ENCODE assay signal across 8 cellular contexts in the genomic region with DNA sequence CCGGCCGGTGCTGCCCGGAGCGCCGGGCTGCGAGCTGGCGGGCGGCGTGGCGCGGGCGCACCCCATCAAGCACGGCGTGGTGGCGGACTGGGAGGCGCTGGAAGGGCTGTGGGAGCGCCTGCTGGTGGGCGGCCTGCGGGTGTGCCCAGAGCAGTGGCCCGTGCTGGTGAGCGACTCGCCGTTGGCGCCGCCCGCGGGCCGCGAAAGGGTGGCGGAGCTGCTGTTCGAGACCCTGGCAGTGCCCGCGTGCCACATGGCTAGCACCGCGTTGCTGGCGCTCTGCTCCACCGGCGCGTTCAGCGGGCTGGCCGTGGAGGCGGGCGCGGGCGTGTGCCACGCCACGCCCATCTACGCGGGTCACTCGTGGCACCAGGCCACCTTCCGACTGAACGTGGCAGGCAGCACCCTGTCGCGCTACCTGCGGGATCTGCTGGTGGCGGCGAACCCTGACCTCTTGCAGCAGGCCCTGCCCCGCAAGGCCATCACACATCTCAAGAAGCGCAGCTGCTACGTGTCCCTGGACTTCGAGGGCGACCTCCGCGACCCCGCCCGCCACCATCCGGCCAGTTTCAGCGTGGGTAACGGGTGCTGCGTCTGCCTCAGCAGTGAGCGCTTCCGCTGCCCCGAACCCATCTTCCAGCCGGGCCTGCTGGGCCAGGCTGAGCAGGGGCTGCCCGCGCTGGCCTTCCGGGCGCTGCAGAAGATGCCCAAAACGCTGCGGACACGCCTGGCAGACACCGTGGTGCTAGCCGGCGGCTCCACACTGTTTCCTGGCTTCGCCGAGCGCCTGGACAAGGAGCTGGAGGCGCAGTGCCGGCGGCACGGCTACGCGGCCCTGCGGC. TPM values are rescaled to one million over a fixed set of nuclear protein-coding genes. Genes with fewer than 3 reads are reported as not detected.
DNase-seq lines count a peak whose midpoint lies in the region; ATAC-seq, FAIRE-seq and TF ChIP-seq lines count a peak whose summit lies in the region.

No MANE protein-coding gene starts in this region.

- no peak overlapping the region for H2BK120ac ChIP-seq in H1 (replicated peaks; ENCODE audit: low read depth, low read length)

- in situ Hi-C loops in G401 (cut with HindIII; ENCODE audit: low sequenced_read_pairs) (no loop called here), GM23248 (cut with MboI) (no loop called here)

- H3K9ac ChIP-seq in GM23248, result peak overlapping the region; percentile 52
- H3K9ac ChIP-seq in H1 (replicated peaks in 1 of 4; ENCODE audit: extremely low read depth in 1 of 4, low read depth in 3 of 4, low read length in 3 of 4), result no peak overlapping the region; a peak in 2 of 7 replicates

- no peak overlapping the region for H4K5ac ChIP-seq in H1 (ENCODE audit: insufficient read length, low read depth, low read length)

- FAIRE-seq in H1 (lab: Jason Lieb, UNC), result no peak

- H3K9me2 ChIP-seq in GM23248 (ENCODE audit: insufficient read depth), result no peaks in the 10 kb centered on the region

- peak overlapping the region; percentile 63 for H4K91ac ChIP-seq in H1 (replicated peaks; ENCODE audit: insufficient read length, low read length)

- peak overlapping the region; percentile 80 for H2AFZ ChIP-seq in GM23248
- no peak overlapping the region for H2AFZ ChIP-seq in H1 (ENCODE audit: low read length)

- peak overlapping the region; percentile 34; the same call in 1 of the 2 replicates for H2AK5ac ChIP-seq in H1 (ENCODE audit: low read depth, low read length)

- peak in 1 of 2 experiments; percentile 93; a peak in 2 of 4 replicates for TF ChIP-seq RAD21 in H1 (IDR thresholded peaks at IDR 0.05 in 1 of 2, conservative IDR thresholded peaks at IDR 0.05 in 1 of 2; ENCODE audit: low read depth in 2 of 2, low read length in 2 of 2)

- CTCF ChIA-PET in activated CD8-positive, alpha-beta T cell treated with anti-CD3 and anti-CD28 coated beads for 36 hours (lab: Charles Lee), result interaction anchor here (0.6 to 5.3 kb wide), 32 partner anchors 8 to 446 kb away, joined by 3 to 71 read pairs (median 5); partner anchors contain the start of genes CBFA2T2, CDK5RAP1, PXMP4 and SNTA1
- CTCF ChIA-PET in H1 (lab: Charles Lee; ENCODE audit: partially characterized antibody), result interaction anchor here (0.6 to 4.3 kb wide), 35 partner anchors 10 to 1844 kb away, joined by 3 to 38 read pairs (median 4); partner anchors contain the start of gene ZNF341

- peaks cover 25% of the 10 kb centered on the region; the same call in 1 of the 2 replicates for H3K23me2 ChIP-seq in H1 (ENCODE audit: low read depth, low read length)

- H2BK20ac ChIP-seq in H1 (ENCODE audit: low read length), result no peak overlapping the region

- intact Hi-C loops in activated CD8-positive, alpha-beta T cell treated with anti-CD3 and anti-CD28 coated beads for 36 hours (cut with micrococcal nuclease), result loop anchor here (5.0 kb wide), 2 partner anchors 65 to 210 kb away; partner anchors contain the start of gene ZNF341
- intact Hi-C loops in stomach (cut with DNase I; ENCODE audit: low total_unique reads), result no loop called here

- H3K4ac ChIP-seq in H1 (replicated peaks; ENCODE audit: insufficient read length, low read depth, low read length), result no peak overlapping the region

- H3K27me3 Mint-ChIP-seq in activated CD8-positive, alpha-beta T cell treated with anti-CD3 and anti-CD28 coated beads for 36 hours, result no peaks in the 10 kb centered on the region

- H3K4me3 ChIP-seq in GM23248, result peak overlapping the region; percentile 66
- peak overlapping the region; percentile 27 to 56 (median 30); a peak in 7 of 8 replicates for H3K4me3 ChIP-seq in H1 (ENCODE audit: extremely low read depth in 1 of 4, insufficient read depth in 2 of 4, low read depth in 3 of 4, low read length in 4 of 4)
- H3K4me3 ChIP-seq in mononuclear cell (ENCODE audit: low read length), result peak overlapping the region; percentile 35
- H3K4me3 ChIP-seq in stomach, result peak overlapping the region; percentile 63 to 79 (median 64)

- H3K9me3 ChIP-seq in GM23248 (ENCODE audit: low read depth) (no peaks in the 10 kb centered on the region), H1 (ENCODE audit: insufficient read depth in 2 of 2, low read depth in 1 of 2, low read length in 1 of 2) (peaks cover 0 to 5% of the 10 kb centered on the region in 2 experiments; a peak in 1 of 4 replicates), mononuclear cell (ENCODE audit: low read depth, low read length) (no peaks in the 10 kb centered on the region), stomach (no peaks in the 10 kb centered on the region)

- H3K79me2 ChIP-seq in GM23248 (ENCODE audit: insufficient read depth) (peaks cover 7% of the 10 kb centered on the region; the same call in 1 of the 2 replicates), H1 (ENCODE audit: control insufficient read depth in 1 of 2, insufficient read depth in 2 of 2, low read length in 2 of 2) (no peaks in the 10 kb centered on the region)

- no peaks in the 10 kb centered on the region for H3K9me3 Mint-ChIP-seq in activated CD8-positive, alpha-beta T cell treated with anti-CD3 and anti-CD28 coated beads for 36 hours

- POLR2A ChIA-PET in activated CD8-positive, alpha-beta T cell treated with anti-CD3 and anti-CD28 coated beads for 36 hours (lab: Charles Lee), result interaction anchor here (0.7 to 15.4 kb wide), 14 partner anchors 10 to 251 kb away, joined by 3 to 262 read pairs (median 4); partner anchors contain the start of genes NECAB3, PXMP4, SNTA1 and ZNF341
- POLR2A ChIA-PET in H1 (lab: Charles Lee; ENCODE audit: partially characterized antibody), result interaction anchor here (0.9 to 17.9 kb wide), 10 partner anchors 12 to 266 kb away, joined by 3 to 245 read pairs (median 5); partner anchors contain the start of genes CDK5RAP1, NECAB3 and PXMP4

- no peak overlapping the region for H2BK15ac ChIP-seq in H1 (ENCODE audit: low read length)

- peak overlapping the region; percentile 84 for H3K27ac Mint-ChIP-seq in activated CD8-positive, alpha-beta T cell treated with anti-CD3 and anti-CD28 coated beads for 36 hours

- H3K4me1 Mint-ChIP-seq in activated CD8-positive, alpha-beta T cell treated with anti-CD3 and anti-CD28 coated beads for 36 hours (ENCODE audit: low read depth), result peaks cover 36% of the 10 kb centered on the region

- no peaks in the 10 kb centered on the region for H4K20me1 ChIP-seq in GM23248 (ENCODE audit: insufficient read depth)
- peaks cover 0 to 12% of the 10 kb centered on the region in 2 experiments for H4K20me1 ChIP-seq in H1 (replicated peaks in 1 of 2; ENCODE audit: control insufficient read depth in 1 of 2, insufficient read depth in 2 of 2, low read length in 2 of 2)

- TF ChIP-seq POLR2A in H1 (IDR thresholded peaks at IDR 0.05; ENCODE audit: control extremely low read depth in 1 of 2, low read depth in 2 of 2, low read length in 2 of 2) (no peak), stomach (IDR thresholded peaks at IDR 0.05) (no peak)

- H2BK5ac ChIP-seq in H1 (ENCODE audit: low read depth, low read length), result no peak overlapping the region; the same call in 1 of the 2 replicates

- no peaks in the 10 kb centered on the region for H3K36me3 ChIP-seq in GM23248 (ENCODE audit: low read depth)
- peaks cover 2 to 10% (median 6%) of the 10 kb centered on the region in 4 experiments; a peak in 4 of 8 replicates for H3K36me3 ChIP-seq in H1 (ENCODE audit: control insufficient read depth in 2 of 4, insufficient read depth in 4 of 4, low read length in 3 of 4)
- peaks cover 0 to 33% (median 23%) of the 10 kb centered on the region in 4 donors for H3K36me3 ChIP-seq in stomach

- H3K14ac ChIP-seq in H1 (ENCODE audit: insufficient read length), result no peak overlapping the region

- TF ChIP-seq CTCF in activated CD8-positive, alpha-beta T cell treated with anti-CD3 and anti-CD28 coated beads for 36 hours (IDR thresholded peaks at IDR 0.05), result peak; percentile 86
- TF ChIP-seq CTCF in H1 (IDR thresholded peaks at IDR 0.05; ENCODE audit: control extremely low read depth in 1 of 3, insufficient read depth in 1 of 3, low read depth in 1 of 3, low read length in 3 of 3), result no peak; a peak in 1 of 4 replicates
- TF ChIP-seq CTCF in stomach (IDR thresholded peaks at IDR 0.05), result peak in 1 of 7 experiments; percentile 82

- DNase-seq in G401 (ENCODE audit: low spot score), result peak; percentile 71
- DNase-seq in GM23248, result no peak
- peak; percentile 28 for DNase-seq in NCI-H128 (lab: John Stamatoyannopoulos, UW; ENCODE audit: unreplicated experiment)
- peak; percentile 56 for DNase-seq in activated CD8-positive, alpha-beta T cell treated with anti-CD3 and anti-CD28 coated beads for 36 hours
- DNase-seq in H1 (ENCODE audit: low read depth in 1 of 2, low spot score in 2 of 2), result no peak
- DNase-seq in stomach, result peak; percentile 79
- DNase-seq in Kasumi-1 (lab: John Stamatoyannopoulos, UW), result no peak

- peak overlapping the region; percentile 60; the same call in 1 of the 2 replicates for H2BK12ac ChIP-seq in H1 (ENCODE audit: low read depth, low read length)

- H3K4me1 ChIP-seq in GM23248 (ENCODE audit: insufficient read depth), result peaks cover 20% of the 10 kb centered on the region
- peaks cover 0 to 20% (median 11%) of the 10 kb centered on the region in 4 experiments; a peak in 4 of 7 replicates for H3K4me1 ChIP-seq in H1 (replicated peaks in 1 of 4; ENCODE audit: control insufficient read depth in 3 of 4, insufficient read depth in 4 of 4, low read length in 3 of 4)
- peaks cover 46% of the 10 kb centered on the region for H3K4me1 ChIP-seq in mononuclear cell (ENCODE audit: insufficient read depth, low read length)
- peaks cover 49 to 92% (median 84%) of the 10 kb centered on the region in 4 donors for H3K4me1 ChIP-seq in stomach

- no peaks in the 10 kb centered on the region for H3K27me3 ChIP-seq in GM23248 (replicated peaks; ENCODE audit: insufficient read depth)
- peaks cover 0 to 10% (median 3%) of the 10 kb centered on the region in 4 experiments; a peak in 3 of 7 replicates for H3K27me3 ChIP-seq in H1 (replicated peaks in 1 of 4; ENCODE audit: control insufficient read depth in 3 of 4, extremely low read depth in 1 of 4, insufficient read depth in 3 of 4, low read length in 3 of 4)
- no peaks in the 10 kb centered on the region for H3K27me3 ChIP-seq in mononuclear cell (ENCODE audit: insufficient read depth, low read length)
- H3K27me3 ChIP-seq in stomach, result no peaks in the 10 kb centered on the region

- H3K56ac ChIP-seq in H1 (replicated peaks; ENCODE audit: insufficient read length, low read depth, low read length), result no peak overlapping the region

- no peak overlapping the region for H3K23ac ChIP-seq in H1 (ENCODE audit: insufficient read length)

- peak; percentile 10 for ATAC-seq in activated CD8-positive, alpha-beta T cell treated with anti-CD3 and anti-CD28 coated beads for 36 hours

- peaks cover 10% of the 10 kb centered on the region for H3K36me3 Mint-ChIP-seq in activated CD8-positive, alpha-beta T cell treated with anti-CD3 and anti-CD28 coated beads for 36 hours (ENCODE audit: low read depth)

- H3K27ac ChIP-seq in GM23248, result peak overlapping the region; percentile 28
- no peak overlapping the region for H3K27ac ChIP-seq in H1 (ENCODE audit: low read depth, low read length)
- H3K27ac ChIP-seq in stomach, result peak overlapping the region; percentile 89 to 96 (median 93)

- TF ChIP-seq EP300 in H1 (IDR thresholded peaks at IDR 0.05; ENCODE audit: borderline replicate concordance in 1 of 2, low read depth in 2 of 2, low read length in 2 of 2) (no peak), stomach (IDR thresholded peaks at IDR 0.05) (no peak)

- peak overlapping the region; percentile 31; the same call in 1 of the 2 replicates for H4K8ac ChIP-seq in H1 (ENCODE audit: extremely low read depth, insufficient read depth, low read length)

- H3K79me1 ChIP-seq in H1 (ENCODE audit: low read depth, low read length), result no peaks in the 10 kb centered on the region; the same call in 1 of the 2 replicates

- H3K4me2 ChIP-seq in GM23248 (ENCODE audit: unreplicated experiment) (peak overlapping the region; percentile 63), H1 (ENCODE audit: insufficient read depth in 1 of 2, low read depth in 2 of 2, low read length in 2 of 2) (peak overlapping the region; percentile 68 to 70)

- WGBS in GM23248 (ENCODE audit: low coverage in 1 of 2, low lambda C conversion rate in 2 of 2, missing lambda C conversion rate in 2 of 2), 2 experiments, result 35 to 54% methylated on average over 77 to 84 of the region's 94 CpGs
- 49% methylated on average over 75 of the region's 94 CpGs; no CpG with 5 or more reads in 1 of the 2 experiments for WGBS in H1 (ENCODE audit: extremely low coverage in 1 of 2, insufficient coverage in 1 of 2, insufficient read length in 1 of 2, insufficient replicate concordance in 2 of 2, low coverage in 1 of 2, low lambda C conversion rate in 2 of 2, missing lambda C conversion rate in 1 of 2), 2 experiments
- 1 to 26% (median 14%) methylated on average over 20 to 94 of the region's 94 CpGs for WGBS in stomach, 5 donors

- peak overlapping the region; percentile 83 for H3K4me3 Mint-ChIP-seq in activated CD8-positive, alpha-beta T cell treated with anti-CD3 and anti-CD28 coated beads for 36 hours

- peak overlapping the region; percentile 19; the same call in 1 of the 2 replicates for H3K18ac ChIP-seq in H1 (ENCODE audit: extremely low read depth, low read length)

- H3F3A ChIP-seq in GM23248 (ENCODE audit: insufficient read depth), result peaks cover 16% of the 10 kb centered on the region

RNA-seq across cellular contexts. Expression of gene ACTL10, which starts 0.7 kb away (rescaled TPM):
- total RNA-seq in G401 (2014; rRNA removed; shearing (Covaris generic)), result not detected in 2 replicates
- total RNA-seq in GM23248 (2014; rRNA removed; shearing (Covaris generic)), result 3.2 and 3.4 TPM in 2 replicates
- polyA plus RNA-seq in GM23248 (2016; fragmentation: Nextera tagmentation; extraction: Ambion mirVana), result 1.5 and 1.7 TPM in 2 replicates
- total RNA-seq in activated CD8-positive, alpha-beta T cell treated with anti-CD3 and anti-CD28 coated beads for 36 hours, result 1 to 10 TPM; 2.4 TPM
- not detected in 2 replicates for total RNA-seq in H1 (2021; fragmentation: NEBNext Ultra II Directional; extraction: Animal tissue kit (Norgen Biotek cat#: 25700))
- polyA plus RNA-seq in H1 (2011; rRNA removed), result 0.20 and 0.26 TPM in 2 replicates
- polyA plus RNA-seq in H1 (2011; cell fraction: cytosol; rRNA removed), result 0.25 TPM
- 0.33 TPM for polyA plus RNA-seq in H1 (2011; cell fraction: nucleus; rRNA removed)
- polyA plus RNA-seq in H1 (2012, experiment 1 of 2), result 0.11 to 0.18 TPM (median 0.12 TPM) in 3 of 4 replicates, not detected in the other
- 0.30 TPM for polyA plus RNA-seq in H1 (2012, experiment 2 of 2)
- polyA plus RNA-seq in H1 (2013, experiment 1 of 2), result 0.08 TPM
- 0.04 TPM for polyA plus RNA-seq in H1 (2013, experiment 2 of 2)
- 0.07 and 0.09 TPM in 2 replicates for polyA minus RNA-seq in H1 (2011; rRNA and poly(A)+ RNA removed)
- not detected for polyA minus RNA-seq in H1 (2011; cell fraction: cytosol; rRNA and poly(A)+ RNA removed)
- 1.7 TPM for polyA minus RNA-seq in H1 (2011; cell fraction: nucleus; rRNA and poly(A)+ RNA removed)
- 0.42 TPM for total RNA-seq in mononuclear cell
- total RNA-seq in stomach, result 10 to 100 TPM in 1 of 5 donors, 1 to 10 TPM in 3, not detected in 1; 1.1 to 12.3 (median 1.3) TPM
- polyA plus RNA-seq in stomach, result 1 to 10 TPM; 1.4 to 2.9 (median 2.4) TPM

RNA-seq across cellular contexts. Expression of gene C20orf144, which starts 5.3 kb away (rescaled TPM):
- 0.20 TPM in 1 of 2 replicates, not detected in the other for total RNA-seq in G401 (2014; rRNA removed; shearing (Covaris generic))
- 0.63 TPM in 1 of 2 replicates, not detected in the other for total RNA-seq in GM23248 (2014; rRNA removed; shearing (Covaris generic))
- 0.25 and 0.41 TPM in 2 replicates for polyA plus RNA-seq in GM23248 (2016; fragmentation: Nextera tagmentation; extraction: Ambion mirVana)
- under 1 TPM; 0.29 to 0.36 TPM for total RNA-seq in activated CD8-positive, alpha-beta T cell treated with anti-CD3 and anti-CD28 coated beads for 36 hours
- total RNA-seq in H1 (2021; fragmentation: NEBNext Ultra II Directional; extraction: Animal tissue kit (Norgen Biotek cat#: 25700)), result 0.23 and 0.24 TPM in 2 replicates
- polyA plus RNA-seq in H1 (2011; rRNA removed), result 0.21 and 0.24 TPM in 2 replicates
- polyA plus RNA-seq in H1 (2011; cell fraction: cytosol; rRNA removed), result 0.23 TPM
- polyA plus RNA-seq in H1 (2011; cell fraction: nucleus; rRNA removed), result 0.27 TPM
- polyA plus RNA-seq in H1 (2012, experiment 1 of 2), result 0.27 to 0.36 TPM (median 0.33 TPM) in 4 replicates
- polyA plus RNA-seq in H1 (2012, experiment 2 of 2), result 0.13 TPM
- 0.12 TPM for polyA plus RNA-seq in H1 (2013, experiment 1 of 2)
- polyA plus RNA-seq in H1 (2013, experiment 2 of 2), result 0.07 TPM
- polyA minus RNA-seq in H1 (2011; rRNA and poly(A)+ RNA removed), result 0.27 and 0.79 TPM in 2 replicates
- not detected for polyA minus RNA-seq in H1 (2011; cell fraction: cytosol; rRNA and poly(A)+ RNA removed)
- polyA minus RNA-seq in H1 (2011; cell fraction: nucleus; rRNA and poly(A)+ RNA removed), result 1.7 TPM
- 0.21 TPM for total RNA-seq in mononuclear cell
- total RNA-seq in stomach, result not detected
- polyA plus RNA-seq in stomach, result under 1 TPM in 2 of 3 donors, not detected in 1; 0.19 to 0.31 TPM

RNA-seq across cellular contexts. Expression of gene NECAB3, which starts 6.8 kb away (rescaled TPM):
- 69.9 and 72.1 TPM in 2 replicates for total RNA-seq in G401 (2014; rRNA removed; shearing (Covaris generic))
- total RNA-seq in GM23248 (2014; rRNA removed; shearing (Covaris generic)), result 27.1 and 27.3 TPM in 2 replicates
- 11.0 and 13.4 TPM in 2 replicates for polyA plus RNA-seq in GM23248 (2016; fragmentation: Nextera tagmentation; extraction: Ambion mirVana)
- total RNA-seq in activated CD8-positive, alpha-beta T cell treated with anti-CD3 and anti-CD28 coated beads for 36 hours, result 10 to 100 TPM; 13.7 to 16.0 TPM
- total RNA-seq in H1 (2021; fragmentation: NEBNext Ultra II Directional; extraction: Animal tissue kit (Norgen Biotek cat#: 25700)), result 19.7 and 20.5 TPM in 2 replicates
- polyA plus RNA-seq in H1 (2011; rRNA removed), result 46.2 and 72.6 TPM in 2 replicates
- 39.5 TPM for polyA plus RNA-seq in H1 (2011; cell fraction: cytosol; rRNA removed)
- polyA plus RNA-seq in H1 (2011; cell fraction: nucleus; rRNA removed), result 101 TPM
- 13.8 to 22.6 TPM (median 18.4 TPM) in 4 replicates for polyA plus RNA-seq in H1 (2012, experiment 1 of 2)
- 15.9 TPM for polyA plus RNA-seq in H1 (2012, experiment 2 of 2)
- 12.2 TPM for polyA plus RNA-seq in H1 (2013, experiment 1 of 2)
- 10.7 TPM for polyA plus RNA-seq in H1 (2013, experiment 2 of 2)
- polyA minus RNA-seq in H1 (2011; rRNA and poly(A)+ RNA removed), result 20.5 and 23.8 TPM in 2 replicates
- polyA minus RNA-seq in H1 (2011; cell fraction: cytosol; rRNA and poly(A)+ RNA removed), result 15.6 TPM
- 39.6 TPM for polyA minus RNA-seq in H1 (2011; cell fraction: nucleus; rRNA and poly(A)+ RNA removed)
- 4.6 TPM for total RNA-seq in mononuclear cell
- 100 to 1,000 TPM in 3 of 5 donors, 10 to 100 TPM in 2; 28.1 to 335 (median 113) TPM for total RNA-seq in stomach
- polyA plus RNA-seq in stomach, result 10 to 100 TPM; 31.4 to 60.0 (median 51.3) TPM

RNA-seq across cellular contexts. Expression of gene E2F1, which starts 18.7 kb away (rescaled TPM):
- total RNA-seq in G401 (2014; rRNA removed; shearing (Covaris generic)), result 44.1 and 44.2 TPM in 2 replicates
- 9.0 and 12.9 TPM in 2 replicates for total RNA-seq in GM23248 (2014; rRNA removed; shearing (Covaris generic))
- polyA plus RNA-seq in GM23248 (2016; fragmentation: Nextera tagmentation; extraction: Ambion mirVana) (4.3 and 4.9 TPM in 2 replicates), H1 (2011; rRNA removed) (33.4 and 56.3 TPM in 2 replicates), stomach (1 to 10 TPM; 2.3 to 8.1 (median 4.9) TPM)
- total RNA-seq in activated CD8-positive, alpha-beta T cell treated with anti-CD3 and anti-CD28 coated beads for 36 hours, result 10 to 100 TPM; 71.2 to 72.0 TPM
- total RNA-seq in H1 (2021; fragmentation: NEBNext Ultra II Directional; extraction: Animal tissue kit (Norgen Biotek cat#: 25700)), result 35.3 and 35.8 TPM in 2 replicates
- polyA plus RNA-seq in H1 (2011; cell fraction: cytosol; rRNA removed), result 44.6 TPM
- polyA plus RNA-seq in H1 (2011; cell fraction: nucleus; rRNA removed), result 121 TPM
- polyA plus RNA-seq in H1 (2012, experiment 1 of 2), result 32.0 to 45.5 TPM (median 42.4 TPM) in 4 replicates
- 36.8 TPM for polyA plus RNA-seq in H1 (2012, experiment 2 of 2)
- 25.5 TPM for polyA plus RNA-seq in H1 (2013, experiment 1 of 2)
- polyA plus RNA-seq in H1 (2013, experiment 2 of 2), result 23.3 TPM
- polyA minus RNA-seq in H1 (2011; rRNA and poly(A)+ RNA removed), result 21.5 and 26.8 TPM in 2 replicates
- polyA minus RNA-seq in H1 (2011; cell fraction: cytosol; rRNA and poly(A)+ RNA removed), result 17.8 TPM
- 22.2 TPM for polyA minus RNA-seq in H1 (2011; cell fraction: nucleus; rRNA and poly(A)+ RNA removed)
- total RNA-seq in mononuclear cell (2.0 TPM), stomach (10 to 100 TPM in 2 of 5 donors, 1 to 10 TPM in 3; 2.3 to 24.9 (median 4.2) TPM)

RNA-seq across cellular contexts. Expression of gene PXMP4, which starts 52.6 kb away (rescaled TPM):
- 1.3 and 1.6 TPM in 2 replicates for total RNA-seq in G401 (2014; rRNA removed; shearing (Covaris generic))
- total RNA-seq in GM23248 (2014; rRNA removed; shearing (Covaris generic)), result 5.9 and 14.3 TPM in 2 replicates
- polyA plus RNA-seq in GM23248 (2016; fragmentation: Nextera tagmentation; extraction: Ambion mirVana) (14.1 and 16.4 TPM in 2 replicates), H1 (2011; rRNA removed) (3.4 and 5.5 TPM in 2 replicates), stomach (1 to 10 TPM; 4.0 to 5.9 (median 5.4) TPM)
- 1 to 10 TPM; 6.9 to 7.3 TPM for total RNA-seq in activated CD8-positive, alpha-beta T cell treated with anti-CD3 and anti-CD28 coated beads for 36 hours
- 3.3 and 4.1 TPM in 2 replicates for total RNA-seq in H1 (2021; fragmentation: NEBNext Ultra II Directional; extraction: Animal tissue kit (Norgen Biotek cat#: 25700))
- polyA plus RNA-seq in H1 (2011; cell fraction: cytosol; rRNA removed), result 3.4 TPM
- 3.8 TPM for polyA plus RNA-seq in H1 (2011; cell fraction: nucleus; rRNA removed)
- polyA plus RNA-seq in H1 (2012, experiment 1 of 2), result 1.6 to 3.5 TPM (median 2.6 TPM) in 4 replicates
- 1.7 TPM for polyA plus RNA-seq in H1 (2012, experiment 2 of 2)
- polyA plus RNA-seq in H1 (2013, experiment 1 of 2), result 3.2 TPM
- 3.3 TPM for polyA plus RNA-seq in H1 (2013, experiment 2 of 2)
- 3.6 and 4.1 TPM in 2 replicates for polyA minus RNA-seq in H1 (2011; rRNA and poly(A)+ RNA removed)
- 1.4 TPM for polyA minus RNA-seq in H1 (2011; cell fraction: cytosol; rRNA and poly(A)+ RNA removed)
- 1.1 TPM for polyA minus RNA-seq in H1 (2011; cell fraction: nucleus; rRNA and poly(A)+ RNA removed)
- total RNA-seq in mononuclear cell (2.4 TPM), stomach (10 to 100 TPM in 2 of 5 donors, 1 to 10 TPM in 2, under 1 TPM in 1; 0.72 to 36.8 (median 6.1) TPM)

Comparison
In these comparisons a context has a peak if more than half of its experiments do, and no peak if none do; other contexts are left out.
1. DNase-seq: peak in G401 (single experiment), NCI-H128 (single experiment), activated CD8-positive, alpha-beta T cell treated with anti-CD3 and anti-CD28 coated beads for 36 hours (single experiment) and stomach (single experiment); none in GM23248 (single experiment), H1 (0 of 2) and Kasumi-1 (0 of 2).
2. Peak in every context shown above with its lines, with median percentiles within 50 percentile points of each other: H3K4me3 ChIP-seq.